In genomic region chr5:35050541-35051126, GRCh38 we compare ENCODE assay signal across 28 cellular contexts. TPM values are rescaled to one million over a fixed set of nuclear protein-coding genes. Genes with fewer than 3 reads are reported as not detected.
"Had no signal": no experiment of that assay in that cellular context is flagged by ENCODE, and none has a peak within 500 bp of the region (broad histone marks: within the 10 kb centered on the region; RNA-seq: fewer than 3 reads in every experiment).

No MANE protein-coding gene starts in this region.

- DNase-seq: IMR-90; Karpas-422; KG1; MG63; NCI-H1092; NCI-H1105 treated with DMSO at 0.1 percent for 48 hours; NCI-H1417 treated with DMSO at 0.1 percent for 48 hours; NCI-H146; NCI-H187; NCI-H2029; NCI-H2081 treated with DMSO at 0.1 percent for 48 hours; NCI-H2171; NCI-H226; NCI-H446; NCI-H510A; NCI-H524 treated with DMSO at 0.1 percent for 48 hours; NCI-H69; NCI-H774; NK-92 treated with Interleukin-12 subunit alpha and Interleukin-12 subunit beta, amount 100 ng/mL, for 24 hours; PC-3; SHP77; SK-N-SH; SW 1271 had no signal

- H3K9me3 ChIP-seq: MG63, SK-N-SH had no signal

- H3K9me2 ChIP-seq: SK-N-SH had no signal

- H3K36me3 ChIP-seq: MG63 had no signal

- ATAC-seq: Panc1, PC-3 had no signal

- H3K27me3 ChIP-seq: MG63 had no signal

- FAIRE-seq: HTR-8/SVneo had no signal

- H3K4me2 ChIP-seq: SK-N-SH had no signal

- H3K9ac ChIP-seq: SK-N-SH had no signal

- H3K4me3 ChIP-seq: MG63 had no signal

- H3K27ac ChIP-seq: RWPE1 had no signal

RNA-seq across cellular contexts. Expression of gene AGXT2, which starts 2.9 kb away (rescaled TPM):
- total RNA-seq: IMR-90, OCI-LY7, PC-3, SK-MEL-5 had no signal
- polyA plus RNA-seq: IMR-90, SK-N-SH had no signal
